ENCODE assay signal across 14 cellular contexts in the genomic region with DNA sequence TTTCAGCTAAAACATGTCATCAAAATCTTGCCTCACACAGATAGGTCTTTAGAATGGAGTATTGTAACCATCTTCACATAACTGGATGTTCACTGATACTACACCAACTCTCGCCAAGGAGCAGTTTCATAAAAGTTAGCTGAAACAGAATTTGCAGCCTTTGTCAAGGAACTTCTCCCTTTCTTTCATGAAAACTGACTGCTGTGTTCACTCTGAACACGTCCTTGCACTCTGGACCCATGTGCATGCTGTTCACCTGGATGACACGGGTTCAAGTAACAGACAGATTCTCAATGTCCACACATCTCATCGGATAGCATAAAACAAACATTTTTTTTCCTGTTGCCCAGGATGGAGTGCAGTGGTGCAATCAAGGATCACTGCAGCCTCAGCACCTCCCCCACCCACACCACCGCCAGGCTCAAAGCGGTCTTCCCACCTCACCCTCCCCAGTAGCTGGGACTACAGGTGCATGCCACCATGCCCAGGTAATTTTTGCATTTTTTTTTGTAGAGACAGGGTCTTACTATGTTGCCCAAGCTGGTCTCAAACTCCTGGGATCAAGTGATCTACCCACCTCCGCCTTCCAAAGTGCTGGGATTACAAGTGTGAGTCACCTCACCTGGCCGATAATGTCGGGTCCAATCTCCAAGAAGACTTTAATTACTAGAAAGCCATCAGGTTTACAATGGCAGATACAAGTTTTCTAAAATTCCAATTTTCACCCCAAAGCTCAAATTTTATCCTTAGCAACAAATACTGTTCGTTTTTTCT. TPM values are rescaled to one million over a fixed set of nuclear protein-coding genes. Genes with fewer than 3 reads are reported as not detected.
DNase-seq lines count a peak whose midpoint lies in the region; ATAC-seq and TF ChIP-seq lines count a peak whose summit lies in the region.
"Had no signal": no experiment of that assay in that cellular context is flagged by ENCODE, and none has a peak within 500 bp of the region (broad histone marks: within the 10 kb centered on the region; RNA-seq: fewer than 3 reads in every experiment).

No MANE protein-coding gene starts in this region.

- peaks cover 34% of the 10 kb centered on the region for H3K36me3 ChIP-seq in endodermal cell (ENCODE audit: control insufficient read depth, insufficient read depth, low read length)
- peaks cover 4% of the 10 kb centered on the region for H3K36me3 ChIP-seq in MM.1S (replicated peaks; ENCODE audit: insufficient read depth, low read length)

- DNase-seq in T-helper 2 cell treated with Interferon-gamma antibody and Interleukin-4, amounts not matched to agents 5 μg/mL and 100 μg/mL, for 36 hours (ENCODE audit: low spot score): no peak
- no peak for DNase-seq in T-helper 2 cell
- no peak for DNase-seq in T-cell
- DNase-seq in endodermal cell: no peak
- no peak for DNase-seq in osteocyte (ENCODE audit: extremely low spot score, unreplicated experiment)
- DNase-seq in NCI-H82 treated with DMSO at 0.1 percent for 48 hours (lab: John Stamatoyannopoulos, UW; ENCODE audit: unreplicated experiment): no peak
- DNase-seq in RPMI8226: no peak
- DNase-seq in MM.1S: no peak
- DNase-seq: NCI-H1048, PC-9, T1000 had no signal

- peaks cover 18% of the 10 kb centered on the region for H3K4me1 ChIP-seq in endodermal cell (ENCODE audit: control insufficient read depth, insufficient read depth, low read length)
- H3K4me1 ChIP-seq in MM.1S (ENCODE audit: low read length): 0 out of 2 replicates have a peak, but pooled peaks cover 3% of the 10 kb centered on the region

- peaks cover 23% of the 10 kb centered on the region for H3K36me3 Mint-ChIP-seq in T-helper 2 cell treated with Interferon-gamma antibody and Interleukin-4, amounts not matched to agents 5 μg/mL and 100 μg/mL, for 36 hours (ENCODE audit: low read depth)
- peaks cover 17% of the 10 kb centered on the region for H3K36me3 Mint-ChIP-seq in T-cell
- peaks cover 14% of the 10 kb centered on the region for H3K36me3 Mint-ChIP-seq in endodermal cell (ENCODE audit: low read depth)
- H3K36me3 Mint-ChIP-seq in osteocyte (ENCODE audit: unreplicated experiment): peaks cover 3% of the 10 kb centered on the region

- H3K9me3 ChIP-seq in endodermal cell (ENCODE audit: control insufficient read depth, low read length) (no peaks in the 10 kb centered on the region), MM.1S (replicated peaks; ENCODE audit: insufficient read depth, low read length) (no peaks in the 10 kb centered on the region)
- H3K9me3 ChIP-seq: tibial artery had no signal

- 82 to 92% methylated on average over 10 of the region's 10 CpGs for WGBS in endodermal cell (ENCODE audit: insufficient coverage in 1 of 2, insufficient read length in 1 of 2), 2 experiments

- TF ChIP-seq CTCF in endodermal cell (conservative IDR thresholded peaks at IDR 0.05) (no peak), osteocyte (IDR thresholded peaks at IDR 0.05) (no peak), MM.1S (IDR thresholded peaks at IDR 0.05; ENCODE audit: low read length) (no peak)

- H3K9me3 Mint-ChIP-seq in T-helper 2 cell treated with Interferon-gamma antibody and Interleukin-4, amounts not matched to agents 5 μg/mL and 100 μg/mL, for 36 hours: no peaks in the 10 kb centered on the region
- H3K9me3 Mint-ChIP-seq in T-cell (no peaks in the 10 kb centered on the region), endodermal cell (no peaks in the 10 kb centered on the region), osteocyte (ENCODE audit: unreplicated experiment) (no peaks in the 10 kb centered on the region)
- H3K9me3 Mint-ChIP-seq: nephron had no signal

- peak overlapping the region; percentile 36 for H3K27ac Mint-ChIP-seq in T-helper 2 cell treated with Interferon-gamma antibody and Interleukin-4, amounts not matched to agents 5 μg/mL and 100 μg/mL, for 36 hours
- peak overlapping the region; percentile 89 to 92 for H3K27ac Mint-ChIP-seq in T-cell
- H3K27ac Mint-ChIP-seq in endodermal cell: peak overlapping the region; percentile 9
- H3K27ac Mint-ChIP-seq in osteocyte (ENCODE audit: unreplicated experiment): peak overlapping the region; percentile 59

- CTCF ChIA-PET in T-cell (lab: Charles Lee): interaction anchor here (0.6 to 2.3 kb wide), 9 partner anchors 7 to 417 kb away, joined by 3 to 11 read pairs (median 3); no protein-coding TSS in a partner anchor

- H2AFZ ChIP-seq in MM.1S (ENCODE audit: low read length): no peak overlapping the region
- H2AFZ ChIP-seq: PC-9 had no signal

- H3K4me3 ChIP-seq in endodermal cell (ENCODE audit: low read length) (no peak overlapping the region), MM.1S (ENCODE audit: low read length) (no peak overlapping the region)
- H3K4me3 ChIP-seq: PC-9, skin epidermis, tibial artery had no signal

- no peaks in the 10 kb centered on the region; the same call in 1 of the 2 replicates for H3F3A ChIP-seq in MM.1S (ENCODE audit: insufficient read depth, low read length)

- peaks cover 53% of the 10 kb centered on the region for H3K4me1 Mint-ChIP-seq in T-helper 2 cell treated with Interferon-gamma antibody and Interleukin-4, amounts not matched to agents 5 μg/mL and 100 μg/mL, for 36 hours (ENCODE audit: low read depth)
- peaks cover 83 to 88% (median 86%) of the 10 kb centered on the region in 3 donors for H3K4me1 Mint-ChIP-seq in T-cell
- H3K4me1 Mint-ChIP-seq in endodermal cell: peaks cover 64% of the 10 kb centered on the region
- H3K4me1 Mint-ChIP-seq in osteocyte (ENCODE audit: unreplicated experiment): peaks cover 60% of the 10 kb centered on the region

- H3K27me3 ChIP-seq in endodermal cell (ENCODE audit: control insufficient read depth, insufficient read depth, low read length, poor library complexity, severe bottlenecking): no peaks in the 10 kb centered on the region
- H3K27me3 ChIP-seq in MM.1S (replicated peaks; ENCODE audit: insufficient read depth, low read length): no peaks in the 10 kb centered on the region
- H3K27me3 ChIP-seq: tibial artery had no signal

- H3K79me2 ChIP-seq in MM.1S (ENCODE audit: low read length): peaks cover 99% of the 10 kb centered on the region

- H3K27ac ChIP-seq in endodermal cell (ENCODE audit: low read depth, low read length) (peak overlapping the region; percentile 74), MM.1S (ENCODE audit: low read length) (no peak overlapping the region)
- H3K27ac ChIP-seq: PC-9, tibial artery had no signal

- no peak for ATAC-seq in T-cell (replicated peaks in 1 of 4)

- H3K4me3 Mint-ChIP-seq in T-helper 2 cell treated with Interferon-gamma antibody and Interleukin-4, amounts not matched to agents 5 μg/mL and 100 μg/mL, for 36 hours: peak overlapping the region; percentile 84
- peak overlapping the region; percentile 39 to 84 (median 74) for H3K4me3 Mint-ChIP-seq in T-cell
- H3K4me3 Mint-ChIP-seq in endodermal cell: no peak overlapping the region
- H3K4me3 Mint-ChIP-seq in osteocyte (ENCODE audit: unreplicated experiment): no peak overlapping the region
- H3K4me3 Mint-ChIP-seq: nephron had no signal

- POLR2A ChIA-PET in T-cell (lab: Charles Lee): no interaction called here

- H3K4me2 ChIP-seq in MM.1S (ENCODE audit: low read depth, low read length): no peak overlapping the region
- H3K4me2 ChIP-seq: PC-9 had no signal

- no peaks in the 10 kb centered on the region for H3K27me3 Mint-ChIP-seq in T-helper 2 cell treated with Interferon-gamma antibody and Interleukin-4, amounts not matched to agents 5 μg/mL and 100 μg/mL, for 36 hours (ENCODE audit: low read depth)
- no peaks in the 10 kb centered on the region for H3K27me3 Mint-ChIP-seq in T-cell
- no peaks in the 10 kb centered on the region for H3K27me3 Mint-ChIP-seq in endodermal cell (ENCODE audit: insufficient read depth)
- H3K27me3 Mint-ChIP-seq in osteocyte (ENCODE audit: unreplicated experiment): no peaks in the 10 kb centered on the region

- H3K9ac ChIP-seq in endodermal cell (ENCODE audit: extremely low read depth, low read length, poor library complexity, severe bottlenecking) (no peak overlapping the region), MM.1S (ENCODE audit: low read length) (no peak overlapping the region)

- H4K20me1 ChIP-seq in MM.1S (ENCODE audit: insufficient read depth, low read length): peaks cover 88% of the 10 kb centered on the region

- H3K9me2 ChIP-seq in MM.1S (replicated peaks; ENCODE audit: insufficient read depth, low read length): no peaks in the 10 kb centered on the region

RNA-seq across cellular contexts. Expression of a gene that starts 9.4 kb away (rescaled TPM):
- total RNA-seq in T-cell: 100 to 1,000 TPM in 3 of 5 donors, 10 to 100 TPM in 2; 70.5 to 116 (median 113) TPM
- 10 to 100 TPM; 53.5 to 68.3 TPM for total RNA-seq in endodermal cell
- 47.8 TPM for polyA plus RNA-seq in endodermal cell (2013, experiment 1 of 2)
- 43.0 TPM for polyA plus RNA-seq in endodermal cell (2013, experiment 2 of 2)
- total RNA-seq in osteocyte: 53.6 and 54.7 TPM in 2 replicates

RNA-seq across cellular contexts. Expression of a gene that starts 21.1 kb away (rescaled TPM):
- total RNA-seq in T-cell (10 to 100 TPM; 33.1 to 43.4 (median 41.2) TPM), endodermal cell (10 to 100 TPM; 51.5 to 52.1 TPM), osteocyte (33.5 and 35.8 TPM in 2 replicates)
- polyA plus RNA-seq in endodermal cell (2013, experiment 1 of 2): 47.3 TPM
- 41.8 TPM for polyA plus RNA-seq in endodermal cell (2013, experiment 2 of 2)

RNA-seq across cellular contexts. Expression of a gene that starts 35.6 kb away (rescaled TPM):
- total RNA-seq in T-cell (1 to 10 TPM; 5.3 to 8.8 (median 8.3) TPM), endodermal cell (10 to 100 TPM in 1 of 2 donors, 1 to 10 TPM in 1; 8.9 to 10.2 TPM), osteocyte (not detected in 2 replicates)
- polyA plus RNA-seq in endodermal cell (2013, experiment 1 of 2): 3.2 TPM
- 3.4 TPM for polyA plus RNA-seq in endodermal cell (2013, experiment 2 of 2)

RNA-seq across cellular contexts. Expression of a gene that starts 55.3 kb away (rescaled TPM):
- total RNA-seq in T-cell (10 to 100 TPM in 2 of 5 donors, 1 to 10 TPM in 3; 5.0 to 12.7 (median 8.5) TPM), endodermal cell (10 to 100 TPM; 15.8 to 17.4 TPM), osteocyte (12.2 and 12.8 TPM in 2 replicates)
- polyA plus RNA-seq in endodermal cell (2013, experiment 1 of 2): 21.1 TPM
- 22.4 TPM for polyA plus RNA-seq in endodermal cell (2013, experiment 2 of 2)

Comparison
In these comparisons a context has a peak if more than half of its experiments do, and no peak if none do; other contexts are left out.
1. H3K27ac Mint-ChIP-seq: peak in every context shown above with its lines; median percentile 90 in T-cell; 59 in osteocyte; 36 in T-helper 2 cell treated with Interferon-gamma antibody and Interleukin-4, amounts not matched to agents 5 μg/mL and 100 μg/mL, for 36 hours; 9 in endodermal cell.
2. H3K4me3 Mint-ChIP-seq: peak in T-helper 2 cell treated with Interferon-gamma antibody and Interleukin-4, amounts not matched to agents 5 μg/mL and 100 μg/mL, for 36 hours (single experiment) and T-cell (3 of 3); none in endodermal cell (single experiment) and osteocyte (single experiment).